34 cellular contexts compared by ENCODE assay signal in the genomic region with DNA sequence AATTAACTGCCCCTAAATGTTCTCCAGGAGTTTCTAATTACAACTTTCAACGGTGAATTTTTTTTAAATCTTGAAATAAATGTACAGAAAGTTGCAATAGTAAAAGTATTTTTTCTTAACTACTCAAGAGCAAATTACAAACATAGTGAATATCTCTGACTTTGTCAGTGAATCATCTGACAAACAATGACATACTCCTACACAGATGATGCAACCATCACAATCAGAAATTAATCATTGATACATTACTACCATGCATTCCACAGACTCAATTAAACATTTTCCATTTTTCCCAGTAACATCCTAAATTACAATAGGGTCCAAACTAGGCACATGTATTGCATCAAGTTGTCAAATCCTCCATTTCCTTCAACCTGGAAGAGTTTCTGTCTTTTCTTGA.
DNase-seq lines count a peak whose midpoint lies in the region; ATAC-seq and TF ChIP-seq lines count a peak whose summit lies in the region.
"Had no signal": no experiment of that assay in that cellular context is flagged by ENCODE, and none has a peak within 500 bp of the region (broad histone marks: within the 10 kb centered on the region; RNA-seq: fewer than 3 reads in every experiment).

No MANE protein-coding gene starts in this region.

- peaks cover 11% of the 10 kb centered on the region for H3K36me3 Mint-ChIP-seq in WTC11
- H3K36me3 Mint-ChIP-seq: activated CD8-positive, alpha-beta memory T cell treated with anti-CD3 and anti-CD28 coated beads, Interleukin-2, amount 10 ng/mL, durations not matched to agents 7 days and 5 days; CD8-positive, alpha-beta T cell; immature natural killer cell; mesothelial cell of epicardium; naive thymus-derived CD4-positive, alpha-beta T cell; stimulated activated naive B cell treated with anti-CD40 and anti-IgM and Interleukin-4, amounts not matched to agents 10 μg/mL and 1 μg/mL and 100 μg/mL, for 72 hours had no signal

- TF ChIP-seq CTCF in epithelial cell of proximal tubule (conservative IDR thresholded peaks at IDR 0.05; ENCODE audit: low read depth, low read length) (no peak), kidney epithelial cell (IDR thresholded peaks at IDR 0.05; ENCODE audit: insufficient read depth, low read length, poor library complexity, severe bottlenecking) (no peak), WTC11 (IDR thresholded peaks at IDR 0.05) (no peak), GM10266 (IDR thresholded peaks at IDR 0.05; ENCODE audit: control insufficient read depth, insufficient read depth, low read depth, missing control alignments) (no peak)

- no peak overlapping the region for H3K27ac Mint-ChIP-seq in WTC11
- H3K27ac Mint-ChIP-seq: activated B cell treated with CpG ODN at 0.5 μM for 24 hours; activated CD8-positive, alpha-beta memory T cell treated with anti-CD3 and anti-CD28 coated beads, Interleukin-2, amount 10 ng/mL, durations not matched to agents 7 days and 5 days; B cell; CD8-positive, alpha-beta T cell; immature natural killer cell; mesothelial cell of epicardium; naive thymus-derived CD4-positive, alpha-beta T cell; stimulated activated naive B cell treated with anti-CD40 and anti-IgM and Interleukin-4, amounts not matched to agents 10 μg/mL and 1 μg/mL and 100 μg/mL, for 72 hours had no signal

- H3K27me3 ChIP-seq in kidney epithelial cell (ENCODE audit: control insufficient read depth, insufficient read depth, low read length): no peaks in the 10 kb centered on the region
- H3K27me3 ChIP-seq: gastroesophageal sphincter, uterus had no signal

- H3K4me1 Mint-ChIP-seq in WTC11: peaks cover 3% of the 10 kb centered on the region; the same call in 1 of the 2 replicates
- H3K4me1 Mint-ChIP-seq: activated B cell treated with CpG ODN at 0.5 μM for 24 hours; activated CD8-positive, alpha-beta memory T cell treated with anti-CD3 and anti-CD28 coated beads, Interleukin-2, amount 10 ng/mL, durations not matched to agents 7 days and 5 days; B cell; immature natural killer cell; mesothelial cell of epicardium; naive thymus-derived CD4-positive, alpha-beta T cell; stimulated activated naive B cell treated with anti-CD40 and anti-IgM and Interleukin-4, amounts not matched to agents 10 μg/mL and 1 μg/mL and 100 μg/mL, for 72 hours had no signal

- no peaks in the 10 kb centered on the region for H3K36me3 ChIP-seq in kidney epithelial cell (ENCODE audit: control insufficient read depth, insufficient read depth, low read length)
- H3K36me3 ChIP-seq: gastroesophageal sphincter, uterus had no signal

- DNase-seq in AG20443 (ENCODE audit: low spot score) (peak; percentile 9), HS-5 (ENCODE audit: low read depth) (peak; percentile 20), epithelial cell of proximal tubule (ENCODE audit: low read depth) (peak; percentile 72), kidney epithelial cell (ENCODE audit: low read depth) (peak; percentile 18), WTC11 (ENCODE audit: low spot score) (no peak), NCI-H748 treated with DMSO at 0.1 percent for 48 hours (lab: John Stamatoyannopoulos, UW) (no peak), GM10266 (ENCODE audit: extremely low spot score) (no peak)
- DNase-seq in stimulated activated naive CD4-positive, alpha-beta T cell treated with Interleukin-2 at 50 U/mL for 16 hours (lab: John Stamatoyannopoulos, UW): no peak
- DNase-seq: activated B cell treated with CpG ODN at 0.5 μM for 24 hours; activated CD8-positive, alpha-beta memory T cell treated with anti-CD3 and anti-CD28 coated beads, Interleukin-2, amount 10 ng/mL, durations not matched to agents 7 days and 5 days; activated naive CD4-positive, alpha-beta T cell; activated T-cell treated with anti-CD3 and anti-CD28 coated beads, Interleukin-2, amount 50 U/mL, for 48 hours; CD8-positive, alpha-beta T cell; GDM1; hypothalamus; immature natural killer cell; Karpas-422; left ventricle myocardium superior; naive thymus-derived CD4-positive, alpha-beta T cell; NCI-H146; NCI-H2107; NCI-H510A; NK-92 treated with Interleukin-12 subunit alpha and Interleukin-12 subunit beta, amount 100 ng/mL, for 24 hours; occipital lobe; psoas muscle; SIG-M5; stimulated activated CD4-positive, alpha-beta T cell treated with anti-CD3 and anti-CD28 coated beads, Interleukin-15, amount 100 ng/mL, for 24 hours; stimulated activated naive B cell treated with anti-CD40 and anti-IgM and Interleukin-4, amounts not matched to agents 10 μg/mL and 1 μg/mL and 100 μg/mL, for 72 hours; T1000; uterus had no signal

- ATAC-seq in WTC11: no peak
- ATAC-seq: activated CD8-positive, alpha-beta memory T cell treated with anti-CD3 and anti-CD28 coated beads, Interleukin-2, amount 10 ng/mL, durations not matched to agents 7 days and 5 days; CD8-positive, alpha-beta T cell; gastroesophageal sphincter; left ventricle myocardium superior; naive thymus-derived CD4-positive, alpha-beta T cell; Panc1; psoas muscle had no signal

- no peak overlapping the region for H3K4me3 Mint-ChIP-seq in WTC11
- H3K4me3 Mint-ChIP-seq: activated B cell treated with CpG ODN at 0.5 μM for 24 hours; activated CD8-positive, alpha-beta memory T cell treated with anti-CD3 and anti-CD28 coated beads, Interleukin-2, amount 10 ng/mL, durations not matched to agents 7 days and 5 days; B cell; CD8-positive, alpha-beta T cell; immature natural killer cell; mesothelial cell of epicardium; naive thymus-derived CD4-positive, alpha-beta T cell; stimulated activated naive B cell treated with anti-CD40 and anti-IgM and Interleukin-4, amounts not matched to agents 10 μg/mL and 1 μg/mL and 100 μg/mL, for 72 hours had no signal

- peaks cover 12% of the 10 kb centered on the region for H3K9me3 Mint-ChIP-seq in WTC11

- POLR2A ChIA-PET in WTC11 (lab: Charles Lee): no interaction called here

- H3K4me3 ChIP-seq in epithelial cell of proximal tubule (ENCODE audit: low read depth, low read length): no peak overlapping the region
- H3K4me3 ChIP-seq in kidney epithelial cell (ENCODE audit: low read depth, low read length): no peak overlapping the region
- H3K4me3 ChIP-seq: gastroesophageal sphincter, psoas muscle, uterus had no signal

- no peaks in the 10 kb centered on the region for H3K27me3 Mint-ChIP-seq in WTC11 (ENCODE audit: low read depth)
- H3K27me3 Mint-ChIP-seq: activated B cell treated with CpG ODN at 0.5 μM for 24 hours; activated CD8-positive, alpha-beta memory T cell treated with anti-CD3 and anti-CD28 coated beads, Interleukin-2, amount 10 ng/mL, durations not matched to agents 7 days and 5 days; B cell; naive thymus-derived CD4-positive, alpha-beta T cell; stimulated activated naive B cell treated with anti-CD40 and anti-IgM and Interleukin-4, amounts not matched to agents 10 μg/mL and 1 μg/mL and 100 μg/mL, for 72 hours had no signal

- CTCF ChIA-PET in WTC11 (lab: Charles Lee): no interaction called here

TF ChIP-seq in WTC11, 78 proteins besides CTCF, POLR2A, EP300 and RAD21 (continues in another document):
- TF ChIP-seq, protein P1, sequence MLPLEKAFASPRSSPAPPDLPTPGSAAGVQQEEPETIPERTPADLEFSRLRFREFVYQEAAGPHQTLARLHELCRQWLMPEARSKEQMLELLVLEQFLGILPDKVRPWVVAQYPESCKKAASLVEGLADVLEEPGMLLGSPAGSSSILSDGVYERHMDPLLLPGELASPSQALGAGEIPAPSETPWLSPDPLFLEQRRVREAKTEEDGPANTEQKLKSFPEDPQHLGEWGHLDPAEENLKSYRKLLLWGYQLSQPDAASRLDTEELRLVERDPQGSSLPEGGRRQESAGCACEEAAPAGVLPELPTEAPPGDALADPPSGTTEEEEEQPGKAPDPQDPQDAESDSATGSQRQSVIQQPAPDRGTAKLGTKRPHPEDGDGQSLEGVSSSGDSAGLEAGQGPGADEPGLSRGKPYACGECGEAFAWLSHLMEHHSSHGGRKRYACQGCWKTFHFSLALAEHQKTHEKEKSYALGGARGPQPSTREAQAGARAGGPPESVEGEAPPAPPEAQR (CRISPR knock-in tag; IDR thresholded peaks at IDR 0.05): no peak
- no peak for TF ChIP-seq FOXP4 (CRISPR knock-in tag; IDR thresholded peaks at IDR 0.05)
- no peak for TF ChIP-seq MYBL2 (CRISPR knock-in tag; IDR thresholded peaks at IDR 0.05)
- TF ChIP-seq ETV6 (CRISPR knock-in tag; IDR thresholded peaks at IDR 0.05): no peak
- no peak for TF ChIP-seq CBFB (CRISPR knock-in tag; IDR thresholded peaks at IDR 0.05; ENCODE audit: low read depth)
- TF ChIP-seq, protein P2, sequence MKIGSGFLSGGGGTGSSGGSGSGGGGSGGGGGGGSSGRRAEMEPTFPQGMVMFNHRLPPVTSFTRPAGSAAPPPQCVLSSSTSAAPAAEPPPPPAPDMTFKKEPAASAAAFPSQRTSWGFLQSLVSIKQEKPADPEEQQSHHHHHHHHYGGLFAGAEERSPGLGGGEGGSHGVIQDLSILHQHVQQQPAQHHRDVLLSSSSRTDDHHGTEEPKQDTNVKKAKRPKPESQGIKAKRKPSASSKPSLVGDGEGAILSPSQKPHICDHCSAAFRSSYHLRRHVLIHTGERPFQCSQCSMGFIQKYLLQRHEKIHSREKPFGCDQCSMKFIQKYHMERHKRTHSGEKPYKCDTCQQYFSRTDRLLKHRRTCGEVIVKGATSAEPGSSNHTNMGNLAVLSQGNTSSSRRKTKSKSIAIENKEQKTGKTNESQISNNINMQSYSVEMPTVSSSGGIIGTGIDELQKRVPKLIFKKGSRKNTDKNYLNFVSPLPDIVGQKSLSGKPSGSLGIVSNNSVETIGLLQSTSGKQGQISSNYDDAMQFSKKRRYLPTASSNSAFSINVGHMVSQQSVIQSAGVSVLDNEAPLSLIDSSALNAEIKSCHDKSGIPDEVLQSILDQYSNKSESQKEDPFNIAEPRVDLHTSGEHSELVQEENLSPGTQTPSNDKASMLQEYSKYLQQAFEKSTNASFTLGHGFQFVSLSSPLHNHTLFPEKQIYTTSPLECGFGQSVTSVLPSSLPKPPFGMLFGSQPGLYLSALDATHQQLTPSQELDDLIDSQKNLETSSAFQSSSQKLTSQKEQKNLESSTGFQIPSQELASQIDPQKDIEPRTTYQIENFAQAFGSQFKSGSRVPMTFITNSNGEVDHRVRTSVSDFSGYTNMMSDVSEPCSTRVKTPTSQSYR (CRISPR knock-in tag; IDR thresholded peaks at IDR 0.05): no peak

Comparison
In these comparisons a context has a peak if more than half of its experiments do, and no peak if none do; other contexts are left out.
1. DNase-seq: peak in AG20443 (single experiment), HS-5 (single experiment), epithelial cell of proximal tubule (single experiment) and kidney epithelial cell (single experiment); none in stimulated activated naive CD4-positive, alpha-beta T cell treated with Interleukin-2 at 50 U/mL for 16 hours (single experiment), WTC11 (single experiment), NCI-H748 treated with DMSO at 0.1 percent for 48 hours (single experiment) and GM10266 (single experiment).